ENCODE assay signal across 8 cellular contexts in the genomic region with DNA sequence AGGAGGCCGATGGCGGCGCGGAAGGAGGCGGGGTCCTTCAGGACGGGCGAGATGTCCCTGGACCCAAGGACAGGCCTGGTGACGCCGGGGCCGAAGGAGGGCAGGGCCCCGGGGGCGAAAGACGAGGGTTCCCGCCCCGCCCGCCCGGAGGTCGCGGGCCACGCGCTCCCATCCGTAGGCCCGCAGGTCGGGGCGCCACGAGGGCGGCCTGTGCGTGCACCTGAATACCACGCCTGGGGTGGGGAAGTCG. TPM values are rescaled to one million over a fixed set of nuclear protein-coding genes. Genes with fewer than 3 reads are reported as not detected.
DNase-seq lines count a peak whose midpoint lies in the region; TF ChIP-seq lines count a peak whose summit lies in the region.

No MANE protein-coding gene starts in this region.

- no peak for TF ChIP-seq CTCF in coronary artery (IDR thresholded peaks at IDR 0.05)
- no peak for TF ChIP-seq CTCF in neural progenitor cell (IDR thresholded peaks at IDR 0.05)

- H3K4me3 ChIP-seq in HUES64 (ENCODE audit: low read length): peak overlapping the region; percentile 73
- peak overlapping the region; percentile 79 for H3K4me3 ChIP-seq in coronary artery
- peak overlapping the region; percentile 70 for H3K4me3 ChIP-seq in neural progenitor cell

- H3K27me3 Mint-ChIP-seq in T-helper 1 cell treated with Interleukin-12 subunit alpha and Interleukin-12 subunit beta and Interleukin-4 antibody, amounts not matched to agents 30 μg/mL and 1 μg/mL, for 36 hours (ENCODE audit: low read depth): no peaks in the 10 kb centered on the region
- peaks cover 11% of the 10 kb centered on the region for H3K27me3 Mint-ChIP-seq in neural progenitor cell (ENCODE audit: insufficient read depth, low read depth)

- DNase-seq in T-helper 1 cell: no peak
- no peak for DNase-seq in coronary artery (ENCODE audit: low spot score)
- no peak for DNase-seq in neural progenitor cell (ENCODE audit: low spot score)
- DNase-seq in SIG-M5 treated with dmso at 0.1 percent for 504 hours (lab: John Stamatoyannopoulos, UW; ENCODE audit: unreplicated experiment): no peak
- DNase-seq in stimulated activated CD4-positive, alpha-beta T cell treated with anti-CD3 and anti-CD28 coated beads, Interleukin-2, amount 100 ng/mL, for 24 hours: no peak
- no peak for DNase-seq in HCEC 1CT

- H3K9me3 ChIP-seq in HUES64 (ENCODE audit: insufficient read depth, low read depth, low read length): no peaks in the 10 kb centered on the region
- H3K9me3 ChIP-seq in neural progenitor cell (ENCODE audit: low read depth): no peaks in the 10 kb centered on the region

- WGBS in HUES64: under 1% methylated on average over 30 of the region's 30 CpGs

- H3K27me3 ChIP-seq in HUES64 (ENCODE audit: insufficient read depth, low read length) (no peaks in the 10 kb centered on the region), neural progenitor cell (no peaks in the 10 kb centered on the region)

- H3K9me3 Mint-ChIP-seq in T-helper 1 cell treated with Interleukin-12 subunit alpha and Interleukin-12 subunit beta and Interleukin-4 antibody, amounts not matched to agents 30 μg/mL and 1 μg/mL, for 36 hours: no peaks in the 10 kb centered on the region
- no peaks in the 10 kb centered on the region for H3K9me3 Mint-ChIP-seq in neural progenitor cell

- H3K4me3 Mint-ChIP-seq in T-helper 1 cell treated with Interleukin-12 subunit alpha and Interleukin-12 subunit beta and Interleukin-4 antibody, amounts not matched to agents 30 μg/mL and 1 μg/mL, for 36 hours: peak overlapping the region; percentile 95
- H3K4me3 Mint-ChIP-seq in neural progenitor cell: peak overlapping the region; percentile 90

- H3K36me3 ChIP-seq in HUES64 (ENCODE audit: insufficient read depth, low read length): peaks cover 41% of the 10 kb centered on the region
- no peaks in the 10 kb centered on the region for H3K36me3 ChIP-seq in neural progenitor cell

- H3F3A ChIP-seq in neural progenitor cell (ENCODE audit: low read depth): peaks cover 45% of the 10 kb centered on the region

- peaks cover 9% of the 10 kb centered on the region for H3K36me3 Mint-ChIP-seq in T-helper 1 cell treated with Interleukin-12 subunit alpha and Interleukin-12 subunit beta and Interleukin-4 antibody, amounts not matched to agents 30 μg/mL and 1 μg/mL, for 36 hours (ENCODE audit: low read depth)
- H3K36me3 Mint-ChIP-seq in neural progenitor cell: peaks cover 4% of the 10 kb centered on the region

- H3K4me2 ChIP-seq in neural progenitor cell: peak overlapping the region; percentile 83

- peaks cover 11% of the 10 kb centered on the region for H3K4me1 Mint-ChIP-seq in T-helper 1 cell treated with Interleukin-12 subunit alpha and Interleukin-12 subunit beta and Interleukin-4 antibody, amounts not matched to agents 30 μg/mL and 1 μg/mL, for 36 hours (ENCODE audit: low read depth)
- H3K4me1 Mint-ChIP-seq in neural progenitor cell: peaks cover 3% of the 10 kb centered on the region

- H3K9ac ChIP-seq in HUES64 (ENCODE audit: low read depth, low read length): peak overlapping the region; percentile 96
- peak overlapping the region; percentile 61 for H3K9ac ChIP-seq in neural progenitor cell

- peaks cover 19% of the 10 kb centered on the region for H3K79me2 ChIP-seq in neural progenitor cell (ENCODE audit: low read depth)

- H2AFZ ChIP-seq in neural progenitor cell (replicated peaks): no peak overlapping the region

- peaks cover 36% of the 10 kb centered on the region for H4K20me1 ChIP-seq in neural progenitor cell (ENCODE audit: low read depth)

- peak overlapping the region; percentile 98 for H3K27ac Mint-ChIP-seq in T-helper 1 cell treated with Interleukin-12 subunit alpha and Interleukin-12 subunit beta and Interleukin-4 antibody, amounts not matched to agents 30 μg/mL and 1 μg/mL, for 36 hours
- no peak overlapping the region for H3K27ac Mint-ChIP-seq in neural progenitor cell

- H3K27ac ChIP-seq in HUES64 (ENCODE audit: low read depth, low read length): peak overlapping the region; percentile 98
- H3K27ac ChIP-seq in coronary artery: peak overlapping the region; percentile 76 to 89
- no peak overlapping the region for H3K27ac ChIP-seq in neural progenitor cell

- no peaks in the 10 kb centered on the region for H3K4me1 ChIP-seq in HUES64 (ENCODE audit: insufficient read depth, low read length)
- H3K4me1 ChIP-seq in neural progenitor cell: peaks cover 4% of the 10 kb centered on the region

RNA-seq across cellular contexts. Expression of gene APRT, which starts 0.2 kb away (rescaled TPM):
- 176 TPM for polyA plus RNA-seq in HUES64 (2013, experiment 1 of 2)
- polyA plus RNA-seq in HUES64 (2013, experiment 2 of 2): 175 TPM
- 53.4 and 150 TPM in 2 replicates for total RNA-seq in neural progenitor cell (ENCODE audit: low replicate concordance)

RNA-seq across cellular contexts. Expression of gene CDT1, which starts 7.9 kb away (rescaled TPM):
- 57.1 TPM for polyA plus RNA-seq in HUES64 (2013, experiment 1 of 2)
- 46.1 TPM for polyA plus RNA-seq in HUES64 (2013, experiment 2 of 2)
- total RNA-seq in neural progenitor cell (ENCODE audit: low replicate concordance): 7.8 and 57.9 TPM in 2 replicates

RNA-seq across cellular contexts. Expression of gene PIEZO1, which starts 26.5 kb away (rescaled TPM):
- 22.3 TPM for polyA plus RNA-seq in HUES64 (2013, experiment 1 of 2)
- polyA plus RNA-seq in HUES64 (2013, experiment 2 of 2): 21.9 TPM
- total RNA-seq in neural progenitor cell (ENCODE audit: low replicate concordance): 5.5 and 26.9 TPM in 2 replicates

RNA-seq across cellular contexts. Expression of gene GALNS, which starts 45.2 kb away (rescaled TPM):
- 12.7 TPM for polyA plus RNA-seq in HUES64 (2013, experiment 1 of 2)
- polyA plus RNA-seq in HUES64 (2013, experiment 2 of 2): 11.3 TPM
- total RNA-seq in neural progenitor cell (ENCODE audit: low replicate concordance): 5.0 and 11.6 TPM in 2 replicates

RNA-seq across cellular contexts. Expression of gene TRAPPC2L, which starts 45.4 kb away (rescaled TPM):
- polyA plus RNA-seq in HUES64 (2013, experiment 1 of 2): 106 TPM
- 92.3 TPM for polyA plus RNA-seq in HUES64 (2013, experiment 2 of 2)
- 31.8 and 48.5 TPM in 2 replicates for total RNA-seq in neural progenitor cell (ENCODE audit: low replicate concordance)
